ENCODE assay signal across 10 cellular contexts in the genomic region with DNA sequence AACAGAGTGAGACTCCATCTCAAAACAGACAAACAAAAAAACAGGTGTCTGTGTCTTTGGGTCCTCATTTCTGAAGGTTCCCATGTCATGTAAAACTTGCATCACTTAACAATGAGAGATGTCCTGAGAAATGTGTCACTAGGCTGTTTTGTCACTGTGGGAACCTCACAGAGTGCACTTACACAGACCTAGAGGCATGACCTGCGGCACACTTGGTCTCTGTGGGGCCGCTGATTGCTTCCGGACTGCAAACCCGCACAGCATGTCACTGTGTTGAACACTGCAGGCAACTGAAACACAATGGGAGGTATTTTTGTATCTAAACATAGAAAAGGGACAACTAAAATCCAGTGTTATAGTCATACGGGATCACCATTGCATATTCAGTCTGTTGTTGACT. TPM values are rescaled to one million over a fixed set of nuclear protein-coding genes. Genes with fewer than 3 reads are reported as not detected.
DNase-seq lines count a peak whose midpoint lies in the region; ATAC-seq, FAIRE-seq and TF ChIP-seq lines count a peak whose summit lies in the region.
"Had no signal": no experiment of that assay in that cellular context is flagged by ENCODE, and none has a peak within 500 bp of the region (broad histone marks: within the 10 kb centered on the region; RNA-seq: fewer than 3 reads in every experiment).

No MANE protein-coding gene starts in this region.

- H3K79me2 ChIP-seq in HepG2 (ENCODE audit: insufficient read depth, low read length) = no peaks in the 10 kb centered on the region

- DNase-seq in HepG2 (ENCODE audit: low spot score) (no peak), right lobe of liver (no peak), type B pancreatic cell (ENCODE audit: extremely low spot score, unreplicated experiment) (no peak), D341Med (ENCODE audit: low spot score) (no peak)
- no peak for DNase-seq in stimulated activated CD4-positive, alpha-beta T cell treated with anti-CD3 and anti-CD28 coated beads, Interleukin-2, amount 100 ng/mL, for 24 hours

- H3K9me3 Mint-ChIP-seq in activated T-helper 17 cell treated with anti-CD3 and anti-CD28 coated beads, Interleukin-2, amount 50 U/mL, for 72 hours = no peaks in the 10 kb centered on the region
- no peaks in the 10 kb centered on the region for H3K9me3 Mint-ChIP-seq in type B pancreatic cell

- CTCF ChIA-PET in HepG2 (lab: Yijun Ruan, JAX; ENCODE audit: low intra/inter-chr PET ratio, low total read pairs) = no interaction called here

- no peak overlapping the region for H3K9ac ChIP-seq in HepG2 (ENCODE audit: insufficient read depth, low read depth, low read length)

- H3K36me3 Mint-ChIP-seq in activated T-helper 17 cell treated with anti-CD3 and anti-CD28 coated beads, Interleukin-2, amount 50 U/mL, for 72 hours (ENCODE audit: low read depth) = no peaks in the 10 kb centered on the region
- H3K36me3 Mint-ChIP-seq in type B pancreatic cell = peaks cover 3% of the 10 kb centered on the region

- peaks cover 6% of the 10 kb centered on the region for H3K4me1 Mint-ChIP-seq in activated T-helper 17 cell treated with anti-CD3 and anti-CD28 coated beads, Interleukin-2, amount 50 U/mL, for 72 hours
- peaks cover 11% of the 10 kb centered on the region for H3K4me1 Mint-ChIP-seq in type B pancreatic cell (ENCODE audit: unreplicated experiment)

- H3K9me3 ChIP-seq in HepG2 (ENCODE audit: low read length) = no peaks in the 10 kb centered on the region
- no peaks in the 10 kb centered on the region for H3K9me3 ChIP-seq in right lobe of liver
- H3K9me3 ChIP-seq: SJSA1 had no signal

- in situ Hi-C loops in HepG2 (cut with HindIII; ENCODE audit: extremely low pct_ligation_motif_present, low pct_unique_long_range_greater_than_20kb) = loop anchor here (25.0 kb wide), 1 partner anchor 305 kb away; no protein-coding TSS in a partner anchor

- H3K27ac ChIP-seq in HepG2 (ENCODE audit: extremely low read length, insufficient read depth, low read length) = no peak overlapping the region
- H3K27ac ChIP-seq in right lobe of liver = no peak overlapping the region
- H3K27ac ChIP-seq: SJSA1 had no signal

- H4K20me1 ChIP-seq in HepG2 (ENCODE audit: insufficient read depth, low read length) = no peaks in the 10 kb centered on the region

- H3K4me1 ChIP-seq in HepG2 (ENCODE audit: insufficient read depth, low read length) (0 out of 2 replicates have a peak, but pooled peaks cover 7% of the 10 kb centered on the region), right lobe of liver (no peaks in the 10 kb centered on the region)

- H3K36me3 ChIP-seq in HepG2 (replicated peaks in 1 of 2; ENCODE audit: control insufficient read depth in 1 of 2, insufficient read depth in 2 of 2, low read length in 2 of 2) (no peaks in the 10 kb centered on the region), right lobe of liver (no peaks in the 10 kb centered on the region)
- H3K36me3 ChIP-seq: SJSA1 had no signal

- WGBS in HepG2 (ENCODE audit: low lambda C conversion rate) = 84% methylated on average over 5 of the region's 5 CpGs
- 41% methylated on average over 5 of the region's 5 CpGs for WGBS in right lobe of liver (ENCODE audit: insufficient coverage, low coverage, low lambda C conversion rate, missing lambda C conversion rate)

- H3K27ac Mint-ChIP-seq in activated T-helper 17 cell treated with anti-CD3 and anti-CD28 coated beads, Interleukin-2, amount 50 U/mL, for 72 hours = no peak overlapping the region
- no peak overlapping the region for H3K27ac Mint-ChIP-seq in type B pancreatic cell

- H3K27me3 Mint-ChIP-seq in activated T-helper 17 cell treated with anti-CD3 and anti-CD28 coated beads, Interleukin-2, amount 50 U/mL, for 72 hours = no peaks in the 10 kb centered on the region
- peaks cover 9% of the 10 kb centered on the region for H3K27me3 Mint-ChIP-seq in type B pancreatic cell

- POLR2A ChIA-PET in HepG2 (lab: Yijun Ruan, JAX) = no interaction called here

- no peak overlapping the region for H2AFZ ChIP-seq in HepG2 (ENCODE audit: low read length)

- TF ChIP-seq CTCF in HepG2 (CRISPR knock-in tag; IDR thresholded peaks at IDR 0.05) (no peak), right lobe of liver (IDR thresholded peaks at IDR 0.05) (no peak), type B pancreatic cell (conservative IDR thresholded peaks at IDR 0.05) (no peak)

- ATAC-seq in HepG2 = peak; percentile 10; the same call in 2 of the 3 replicates
- ATAC-seq in right lobe of liver = no peak
- ATAC-seq in HG03135 (IDR thresholded peaks at IDR 0.05; ENCODE audit: unreplicated experiment) = peak; percentile 37
- ATAC-seq in activated T-helper 17 cell treated with anti-CD3 and anti-CD28 coated beads, Interleukin-2, amount 50 U/mL, for 72 hours (replicated peaks) = peak; percentile 31
- no peak for ATAC-seq in HG03460 (IDR thresholded peaks at IDR 0.05; ENCODE audit: unreplicated experiment)

- BruUV-seq in HepG2 (replicated peaks; lab: Mats Ljungman, UMichigan) = no TSS peak

- FAIRE-seq in HepG2 (lab: Jason Lieb, UNC) = no peak
- FAIRE-seq: islet of Langerhans had no signal

- H3K4me3 ChIP-seq in HepG2 (replicated peaks in 1 of 3; ENCODE audit: insufficient read depth in 1 of 3, low read depth in 2 of 3, low read length in 3 of 3) (no peak overlapping the region), right lobe of liver (no peak overlapping the region)

- intact Hi-C loops in HepG2 (cut with micrococcal nuclease; ENCODE audit: unreplicated experiment) (loop anchor here (5.0 kb wide), 1 partner anchor 295 kb away; no protein-coding TSS in a partner anchor), right lobe of liver (cut with DNase I) (no loop called here)

- TF ChIP-seq POLR2A in HepG2 (IDR thresholded peaks at IDR 0.05; ENCODE audit: insufficient read depth in 1 of 2, low read depth in 2 of 2, low read length in 2 of 2) (no peak), right lobe of liver (IDR thresholded peaks at IDR 0.05) (no peak)

- H3K4me3 Mint-ChIP-seq in activated T-helper 17 cell treated with anti-CD3 and anti-CD28 coated beads, Interleukin-2, amount 50 U/mL, for 72 hours = peak overlapping the region; percentile 90
- H3K4me3 Mint-ChIP-seq in type B pancreatic cell = peak overlapping the region; percentile 64

- TF ChIP-seq RAD21 in HepG2 (CRISPR knock-in tag; IDR thresholded peaks at IDR 0.05) = no peak

- TF ChIP-seq EP300 in HepG2 (IDR thresholded peaks at IDR 0.05; ENCODE audit: low read depth in 2 of 2, low read length in 2 of 2) = no peak
- TF ChIP-seq EP300 in HepG2 (CRISPR knock-in tag; IDR thresholded peaks at IDR 0.05; ENCODE audit: borderline replicate concordance) = no peak

- H3K27me3 ChIP-seq in HepG2 (ENCODE audit: control insufficient read depth in 1 of 2, insufficient read depth in 2 of 2, low read length in 2 of 2) (no peaks in the 10 kb centered on the region), right lobe of liver (no peaks in the 10 kb centered on the region)
- H3K27me3 ChIP-seq: SJSA1 had no signal

- H3K4me2 ChIP-seq in HepG2 (ENCODE audit: low read depth, low read length) = no peak overlapping the region

TF ChIP-seq in HepG2, 621 proteins besides CTCF, POLR2A, EP300 and RAD21 (continues in another document):
- TF ChIP-seq ZSCAN25 (CRISPR knock-in tag; IDR thresholded peaks at IDR 0.05) (no peak), RFXANK (CRISPR knock-in tag; IDR thresholded peaks at IDR 0.05) (no peak), NFE2L1 (CRISPR knock-in tag; IDR thresholded peaks at IDR 0.05; ENCODE audit: borderline replicate concordance) (no peak), ZKSCAN5 (CRISPR knock-in tag; IDR thresholded peaks at IDR 0.05) (no peak)

RNA-seq across cellular contexts. Expression of a gene that starts 42.3 kb away (rescaled TPM):
- total RNA-seq in HepG2 (2016; rRNA removed; fragmentation: Illumina TruSeq; extraction: Trizol) (42.1 and 59.1 TPM in 2 replicates), right lobe of liver (10 to 100 TPM; 11.3 to 14.0 (median 12.5) TPM), type B pancreatic cell (ENCODE audit: low replicate concordance) (26.3 and 26.5 TPM in 2 replicates)
- total RNA-seq in HepG2 (2016; cell fraction: cytosol; rRNA removed; fragmentation: Illumina TruSeq; extraction: Trizol; ENCODE audit: low read depth) = 32.4 and 35.6 TPM in 2 replicates
- total RNA-seq in HepG2 (2016; cell fraction: insoluble cytoplasmic fraction; rRNA removed; fragmentation: Illumina TruSeq; extraction: Trizol) = 41.0 and 60.9 TPM in 2 replicates
- 29.2 and 32.9 TPM in 2 replicates for total RNA-seq in HepG2 (2016; cell fraction: membrane; rRNA removed; fragmentation: Illumina TruSeq; extraction: Trizol)
- 66.4 and 75.5 TPM in 2 replicates for total RNA-seq in HepG2 (2016; cell fraction: nucleus; rRNA removed; fragmentation: Illumina TruSeq; extraction: Trizol)
- polyA plus RNA-seq in HepG2 (2011; rRNA removed) = 105 and 108 TPM in 2 replicates
- polyA plus RNA-seq in HepG2 (2011; cell fraction: cytosol; rRNA removed) = 53.2 and 89.4 TPM in 2 replicates
- polyA plus RNA-seq in HepG2 (2011; cell fraction: nucleus; rRNA removed) = 65.7 and 85.9 TPM in 2 replicates
- 99.1 and 106 TPM in 2 replicates for polyA plus RNA-seq in HepG2 (2012)
- polyA plus RNA-seq in HepG2 (2016; cell fraction: cytosol; fragmentation: Illumina TruSeq; extraction: Trizol; ENCODE audit: low read depth) = 2.2 and 2.6 TPM in 2 replicates
- polyA plus RNA-seq in HepG2 (2016; cell fraction: insoluble cytoplasmic fraction; fragmentation: Illumina TruSeq; extraction: Trizol; ENCODE audit: low read depth) = 31.8 and 32.9 TPM in 2 replicates
- polyA plus RNA-seq in HepG2 (2016; cell fraction: membrane; fragmentation: Illumina TruSeq; extraction: Trizol; ENCODE audit: low read depth) = 8.5 and 9.3 TPM in 2 replicates
- polyA plus RNA-seq in HepG2 (2016; cell fraction: nucleus; fragmentation: Illumina TruSeq; extraction: Trizol; ENCODE audit: insufficient read depth, low read depth) = 140 and 144 TPM in 2 replicates
- polyA minus RNA-seq in HepG2 (2011; rRNA and poly(A)+ RNA removed; ENCODE audit: low replicate concordance) = 13.5 and 115 TPM in 2 replicates
- 82.7 and 108 TPM in 2 replicates for polyA minus RNA-seq in HepG2 (2011; cell fraction: cytosol; rRNA and poly(A)+ RNA removed)
- 78.4 and 93.9 TPM in 2 replicates for polyA minus RNA-seq in HepG2 (2011; cell fraction: nucleus; rRNA and poly(A)+ RNA removed)
- 10 to 100 TPM; 11.8 to 16.4 TPM for total RNA-seq in activated T-helper 17 cell treated with anti-CD3 and anti-CD28 coated beads, Interleukin-2, amount 50 U/mL, for 72 hours

Comparison
In these comparisons a context has a peak if more than half of its experiments do, and no peak if none do; other contexts are left out.
1. ATAC-seq: peak in HepG2 (single experiment), HG03135 (single experiment) and activated T-helper 17 cell treated with anti-CD3 and anti-CD28 coated beads, Interleukin-2, amount 50 U/mL, for 72 hours (single experiment); none in right lobe of liver (0 of 4) and HG03460 (single experiment).